22 cellular contexts compared by ENCODE assay signal in the genomic region with DNA sequence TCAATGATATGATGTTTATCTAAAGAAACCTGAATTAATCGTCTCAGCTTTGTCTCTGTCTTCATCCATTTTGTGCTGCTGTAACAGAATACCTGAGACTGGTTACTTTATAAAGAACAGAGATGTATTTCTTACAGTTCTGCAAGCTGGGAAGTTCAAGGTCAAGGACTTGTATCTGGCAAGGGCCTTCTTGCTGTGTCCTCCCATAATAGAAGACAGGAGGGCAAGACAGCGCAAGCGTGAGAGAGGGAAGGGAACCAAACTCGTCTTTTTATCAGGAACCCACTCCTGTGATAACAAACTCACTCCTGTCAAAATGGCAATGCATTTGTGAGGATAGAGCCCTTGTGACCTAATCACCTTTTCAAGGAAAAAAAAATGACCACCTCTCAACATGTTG.
DNase-seq lines count a peak whose midpoint lies in the region; ATAC-seq and TF ChIP-seq lines count a peak whose summit lies in the region.
"Had no signal": no experiment of that assay in that cellular context is flagged by ENCODE, and none has a peak within 500 bp of the region (broad histone marks: within the 10 kb centered on the region; RNA-seq: fewer than 3 reads in every experiment).

No MANE protein-coding gene starts in this region.

- intact Hi-C loops in ascending aorta (cut with DNase I), result loop anchor here (5.0 kb wide), 1 partner anchor 189 kb away; no protein-coding TSS in a partner anchor
- intact Hi-C loops in testis (cut with DNase I; ENCODE audit: low total_unique reads), result no loop called here

- no peak for TF ChIP-seq CTCF in HFFc6 (IDR thresholded peaks at IDR 0.05)
- no peak for TF ChIP-seq CTCF in ascending aorta (IDR thresholded peaks at IDR 0.05)
- no peak for TF ChIP-seq CTCF in testis (IDR thresholded peaks at IDR 0.05)

- DNase-seq in HFFc6, result no peak
- no peak for DNase-seq in ascending aorta (ENCODE audit: low spot score in 2 of 2)
- DNase-seq in testis, result peak; percentile 50
- DNase-seq in foreskin melanocyte, result no peak
- DNase-seq: activated CD4-positive, alpha-beta T cell treated with anti-CD3 and anti-CD28 coated beads for 1 hour; CD8-positive, alpha-beta memory T cell; DMS79; effector memory CD8-positive, alpha-beta T cell; H7; hippocampal formation; islet precursor cell; naive B cell; NCI-H1417; NCI-H748 treated with DMSO at 0.1 percent for 48 hours; OCI-M1; posterior cingulate gyrus; T-helper 2 cell had no signal

- H3K27me3 ChIP-seq in ascending aorta (no peaks in the 10 kb centered on the region), testis (no peaks in the 10 kb centered on the region)
- H3K27me3 ChIP-seq: SJSA1 had no signal

- H3K9me3 ChIP-seq in ascending aorta (no peaks in the 10 kb centered on the region), mesodermal cell (ENCODE audit: control insufficient read depth, low read length) (no peaks in the 10 kb centered on the region), testis (no peaks in the 10 kb centered on the region)
- H3K9me3 ChIP-seq: SJSA1 had no signal

- peaks cover 93% of the 10 kb centered on the region for H3K4me1 Mint-ChIP-seq in HFFc6 (ENCODE audit: low read depth)
- H3K4me1 Mint-ChIP-seq: CD8-positive, alpha-beta memory T cell; naive B cell had no signal

- no peak for ATAC-seq in GM18517 (IDR thresholded peaks at IDR 0.05; ENCODE audit: unreplicated experiment)
- no peak for ATAC-seq in GM18909 (IDR thresholded peaks at IDR 0.05; ENCODE audit: poor library complexity, unreplicated experiment)
- ATAC-seq: activated T-helper 17 cell treated with anti-CD3 and anti-CD28 coated beads, Interleukin-2, amount 50 U/mL, for 72 hours; effector memory CD8-positive, alpha-beta T cell had no signal

- H3K27me3 Mint-ChIP-seq in HFFc6 (ENCODE audit: insufficient read depth), result peaks cover 10% of the 10 kb centered on the region
- H3K27me3 Mint-ChIP-seq: activated T-helper 17 cell treated with anti-CD3 and anti-CD28 coated beads, Interleukin-2, amount 50 U/mL, for 72 hours; CD8-positive, alpha-beta memory T cell; effector memory CD8-positive, alpha-beta T cell; naive B cell had no signal

- peak overlapping the region; percentile 91 for H3K27ac Mint-ChIP-seq in HFFc6
- H3K27ac Mint-ChIP-seq: CD8-positive, alpha-beta memory T cell; effector memory CD8-positive, alpha-beta T cell had no signal

- H3K27ac ChIP-seq in ascending aorta (peak overlapping the region; percentile 80 to 84), mesodermal cell (ENCODE audit: low read depth, low read length, severe bottlenecking) (peak overlapping the region; percentile 6), testis (peak overlapping the region in 1 of 2 donors; percentile 37)

- no peaks in the 10 kb centered on the region for H3K9me3 Mint-ChIP-seq in HFFc6
- H3K9me3 Mint-ChIP-seq: activated T-helper 17 cell treated with anti-CD3 and anti-CD28 coated beads, Interleukin-2, amount 50 U/mL, for 72 hours; CD8-positive, alpha-beta memory T cell; effector memory CD8-positive, alpha-beta T cell; naive B cell had no signal

- peaks cover 58% of the 10 kb centered on the region for H3K36me3 Mint-ChIP-seq in HFFc6 (ENCODE audit: low read depth)
- H3K36me3 Mint-ChIP-seq: naive B cell had no signal

- no peak overlapping the region; the same call in 1 of the 2 replicates for H3K4me3 Mint-ChIP-seq in HFFc6
- H3K4me3 Mint-ChIP-seq: activated T-helper 17 cell treated with anti-CD3 and anti-CD28 coated beads, Interleukin-2, amount 50 U/mL, for 72 hours; CD8-positive, alpha-beta memory T cell; effector memory CD8-positive, alpha-beta T cell; naive B cell had no signal

- H3K4me1 ChIP-seq in ascending aorta, result peaks cover 4 to 77% of the 10 kb centered on the region in 2 donors
- peaks cover 70% of the 10 kb centered on the region for H3K4me1 ChIP-seq in mesodermal cell (ENCODE audit: control insufficient read depth, insufficient read depth, low read length, poor library complexity, severe bottlenecking)
- H3K4me1 ChIP-seq in testis, result peaks cover 31% of the 10 kb centered on the region

- no peak for TF ChIP-seq POLR2A in testis (IDR thresholded peaks at IDR 0.05)

- WGBS in mesodermal cell (ENCODE audit: insufficient coverage in 2 of 2), 2 experiments, result no CpG with 5 or more reads among the region's 4 CpGs
- 33 to 39% methylated on average over 4 of the region's 4 CpGs for WGBS in testis, 2 donors

- no peaks in the 10 kb centered on the region for H3K36me3 ChIP-seq in ascending aorta
- H3K36me3 ChIP-seq in mesodermal cell (ENCODE audit: control insufficient read depth, insufficient read depth, low read length), result peaks cover 77% of the 10 kb centered on the region
- no peaks in the 10 kb centered on the region for H3K36me3 ChIP-seq in testis (ENCODE audit: low read depth, missing control alignments)

- H3K4me3 ChIP-seq in ascending aorta, result no peak overlapping the region
- no peak overlapping the region for H3K4me3 ChIP-seq in mesodermal cell (ENCODE audit: extremely low read depth, insufficient read depth, low read length, poor library complexity, severe bottlenecking)
- no peak overlapping the region for H3K4me3 ChIP-seq in testis
- H3K4me3 ChIP-seq: SJSA1 had no signal
